Comparison of ENCODE assay signal across 8 cellular contexts in the genomic region with DNA sequence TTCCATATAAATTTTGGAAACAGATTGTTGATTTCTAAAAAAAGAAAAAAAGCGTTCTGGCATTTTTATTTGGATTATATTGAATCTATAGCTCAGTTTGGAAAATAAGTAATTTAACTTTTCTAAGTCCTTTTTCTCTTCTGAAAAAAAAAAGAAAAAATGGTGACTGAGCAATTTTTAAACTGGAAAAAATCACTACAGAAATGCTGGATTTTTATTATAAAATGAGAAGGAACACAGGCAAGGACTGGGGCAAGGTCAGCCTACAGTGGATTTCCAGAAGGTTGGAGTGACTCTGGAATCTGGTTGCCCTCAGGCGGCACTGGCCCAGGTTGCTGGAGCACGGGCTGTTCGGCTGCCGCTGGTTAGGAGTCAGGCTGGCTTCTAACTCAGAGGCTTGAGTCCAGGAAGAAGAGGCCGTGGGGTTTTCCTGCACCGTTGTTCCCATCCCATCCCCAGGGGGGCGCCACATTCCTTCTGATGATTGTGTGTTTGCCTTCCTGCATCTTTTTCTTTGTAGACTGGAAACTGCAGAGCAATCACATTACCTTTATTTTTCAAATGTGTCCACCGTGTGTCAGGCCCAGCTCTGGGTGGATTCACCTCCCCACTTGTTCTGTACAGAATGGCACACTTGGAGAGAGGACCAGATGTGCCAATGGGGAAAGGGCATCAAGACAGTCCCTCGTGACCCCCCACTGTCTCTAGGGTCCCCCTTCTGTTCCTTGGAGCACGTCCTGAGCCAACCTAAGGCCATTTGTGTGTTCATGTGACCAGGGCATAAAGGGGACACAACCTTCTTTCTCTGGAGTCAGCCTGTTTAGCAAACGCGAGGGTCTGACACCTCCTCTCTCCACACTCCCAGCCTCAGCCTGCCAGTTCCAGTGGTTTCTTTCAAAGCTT. TPM values are rescaled to one million over a fixed set of nuclear protein-coding genes. Genes with fewer than 3 reads are reported as not detected.
DNase-seq lines count a peak whose midpoint lies in the region; ATAC-seq and TF ChIP-seq lines count a peak whose summit lies in the region.

No MANE protein-coding gene starts in this region.

- POLR2A ChIA-PET in HEK293 (lab: Yijun Ruan, JAX), result no interaction called here

- no peaks in the 10 kb centered on the region for H4K20me1 ChIP-seq in BLaER1 treated with 17β-estradiol and CSF1 and Interleukin-3, amounts not matched to agents 10 nM and 100 nM

- CTCF ChIA-PET in HEK293 (lab: Yijun Ruan, JAX), result interaction anchor here (0.6 to 2.3 kb wide), 17 partner anchors 9 to 604 kb away, joined by 3 to 17 read pairs (median 4); no protein-coding TSS in a partner anchor

- no peaks in the 10 kb centered on the region for H3K27me3 ChIP-seq in BLaER1 treated with 17β-estradiol and CSF1 and Interleukin-3, amounts not matched to agents 10 nM and 100 nM
- H3K27me3 ChIP-seq in NT2/D1 (ENCODE audit: insufficient read depth, insufficient read length), result no peaks in the 10 kb centered on the region

- DNase-seq in NT2/D1 (ENCODE audit: low read depth, low spot score) (peak; percentile 50), foreskin fibroblast (peak; percentile 23 to 56), posterior vena cava (ENCODE audit: low spot score) (peak; percentile 90)
- DNase-seq in activated T-cell treated with anti-CD3 and anti-CD28 coated beads, Interleukin-2, amount 50 U/mL, for 48 hours, result peak; percentile 81 to 84

- peak; percentile 37; the same call in 1 of the 2 replicates for TF ChIP-seq CTCF in HEK293 (tag by site-specific recombination; IDR thresholded peaks at IDR 0.05)
- peak; percentile 48 for TF ChIP-seq CTCF in foreskin fibroblast (IDR thresholded peaks at IDR 0.05; ENCODE audit: low read depth, low read length)

- no peak for ATAC-seq in HG02588 (IDR thresholded peaks at IDR 0.05; ENCODE audit: unreplicated experiment)
- ATAC-seq in HG03521 (IDR thresholded peaks at IDR 0.05; ENCODE audit: unreplicated experiment), result no peak

- H3K4me2 ChIP-seq in BLaER1 treated with 17β-estradiol and CSF1 and Interleukin-3, amounts not matched to agents 10 nM and 100 nM, result peak overlapping the region in 8 of 11 experiments; percentile 7 to 45 (median 32); a peak in 9 of 22 replicates

- H3K27ac ChIP-seq in BLaER1 treated with 17β-estradiol and CSF1 and Interleukin-3, amounts not matched to agents 10 nM and 100 nM, result no peak overlapping the region
- no peak overlapping the region for H3K27ac ChIP-seq in HEK293 (ENCODE audit: extremely low read depth, low read depth, low read length)

- intact Hi-C loops in posterior vena cava (cut with DNase I), result loop anchor here in 1 of 2 donors (10.0 kb wide), 1 partner anchor 45 kb away; the partner anchor contains the start of gene GTF3A

- no peaks in the 10 kb centered on the region for H3K36me3 ChIP-seq in BLaER1 treated with 17β-estradiol and CSF1 and Interleukin-3, amounts not matched to agents 10 nM and 100 nM
- H3K36me3 ChIP-seq in HEK293 (ENCODE audit: control insufficient read depth in 2 of 2, insufficient read depth in 1 of 2, low read length in 2 of 2) (no peaks in the 10 kb centered on the region), NT2/D1 (ENCODE audit: insufficient read depth, insufficient read length, low read length) (no peaks in the 10 kb centered on the region)

- H3K9ac ChIP-seq in BLaER1 treated with 17β-estradiol and CSF1 and Interleukin-3, amounts not matched to agents 10 nM and 100 nM, result no peak overlapping the region
- no peak overlapping the region for H3K9ac ChIP-seq in NT2/D1 (ENCODE audit: insufficient read length, low read depth)

- no peaks in the 10 kb centered on the region for H3K9me3 ChIP-seq in BLaER1 treated with 17β-estradiol and CSF1 and Interleukin-3, amounts not matched to agents 10 nM and 100 nM (replicated peaks in 1 of 11)
- H3K9me3 ChIP-seq in HEK293 (ENCODE audit: control insufficient read depth, insufficient read depth, low read depth, low read length), result no peaks in the 10 kb centered on the region
- H3K9me3 ChIP-seq in NT2/D1 (ENCODE audit: insufficient read depth, low read length), result no peaks in the 10 kb centered on the region

- peaks cover 0 to 10% (median 7%) of the 10 kb centered on the region in 10 experiments; a peak in 9 of 20 replicates for H3K4me1 ChIP-seq in BLaER1 treated with 17β-estradiol and CSF1 and Interleukin-3, amounts not matched to agents 10 nM and 100 nM
- H3K4me1 ChIP-seq in HEK293 (ENCODE audit: control insufficient read depth, insufficient read depth, low read length) (no peaks in the 10 kb centered on the region; the same call in 1 of the 2 replicates), NT2/D1 (ENCODE audit: insufficient read depth, insufficient read length) (peaks cover 4% of the 10 kb centered on the region)

- H3K4me3 ChIP-seq in BLaER1 treated with 17β-estradiol and CSF1 and Interleukin-3, amounts not matched to agents 10 nM and 100 nM, result no peak overlapping the region
- no peak overlapping the region for H3K4me3 ChIP-seq in HEK293 (ENCODE audit: low read depth, low read length)
- H3K4me3 ChIP-seq in NT2/D1 (ENCODE audit: insufficient read length, low read depth), result no peak overlapping the region
- H3K4me3 ChIP-seq in foreskin fibroblast (ENCODE audit: low read depth in 1 of 2, low read length in 2 of 2), result no peak overlapping the region

TF ChIP-seq in HEK293, 187 proteins besides CTCF, POLR2A, EP300 and RAD21:
- no peak for TF ChIP-seq AEBP2 (tag by site-specific recombination; IDR thresholded peaks at IDR 0.05; ENCODE audit: borderline replicate concordance)
- TF ChIP-seq SP7 (tag by site-specific recombination; IDR thresholded peaks at IDR 0.05), result no peak
- TF ChIP-seq ZNF335 (tag by site-specific recombination; conservative IDR thresholded peaks at IDR 0.05), result peak; percentile 63; the same call in 1 of the 2 replicates
- TF ChIP-seq ZNF654 (tag by site-specific recombination; IDR thresholded peaks at IDR 0.05; ENCODE audit: low read depth), result peak; percentile 69
- TF ChIP-seq ZSCAN30 (tag by site-specific recombination; IDR thresholded peaks at IDR 0.05), result peak; percentile 38; the same call in 1 of the 2 replicates
- TF ChIP-seq KLF10 (tag by site-specific recombination; IDR thresholded peaks at IDR 0.05), result no peak
- TF ChIP-seq ZNF660 (tag by site-specific recombination; IDR thresholded peaks at IDR 0.05), result peak; percentile 25; the same call in 1 of the 2 replicates
- TF ChIP-seq ZNF140 (tag by site-specific recombination; IDR thresholded peaks at IDR 0.05), result no peak
- TF ChIP-seq PRDM4 (tag by site-specific recombination; IDR thresholded peaks at IDR 0.05), result no peak
- peak; percentile 49; the same call in 1 of the 2 replicates for TF ChIP-seq TRIM28 (IDR thresholded peaks at IDR 0.05; ENCODE audit: borderline replicate concordance, low read length)
- peak; percentile 60; the same call in 1 of the 2 replicates for TF ChIP-seq ZBTB17 (tag by site-specific recombination; IDR thresholded peaks at IDR 0.05)

RNA-seq across cellular contexts. Expression of gene GTF3A, which starts 44.5 kb away (rescaled TPM):
- 10 to 100 TPM; 83.2 to 99.9 TPM for total RNA-seq in posterior vena cava

Comparison
In these comparisons a context has a peak if more than half of its experiments do, and no peak if none do; other contexts are left out.
1. DNase-seq: peak in every context shown above with its lines; median percentile 90 in posterior vena cava; 82 in activated T-cell treated with anti-CD3 and anti-CD28 coated beads, Interleukin-2, amount 50 U/mL, for 48 hours; 50 in NT2/D1; 40 in foreskin fibroblast.